Comparison of ENCODE assay signal across 9 cellular contexts in the genomic region with DNA sequence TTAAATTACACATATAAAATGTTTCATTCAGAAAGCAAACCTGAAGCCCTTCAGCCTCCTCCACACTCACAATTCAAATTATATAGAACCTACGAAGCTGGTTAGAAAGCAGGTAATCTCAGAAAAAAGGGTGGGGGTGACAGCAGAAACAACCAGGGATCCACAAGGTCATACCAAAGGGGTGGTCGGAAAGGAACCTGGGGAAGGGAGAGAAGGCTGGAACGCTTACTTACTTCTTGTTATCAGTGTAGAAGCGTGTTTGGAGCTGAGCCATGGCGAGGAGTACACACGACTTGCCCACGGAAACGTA. TPM values are rescaled to one million over a fixed set of nuclear protein-coding genes. Genes with fewer than 3 reads are reported as not detected.
DNase-seq lines count a peak whose midpoint lies in the region; ATAC-seq, FAIRE-seq and TF ChIP-seq lines count a peak whose summit lies in the region.
"Had no signal": no experiment of that assay in that cellular context is flagged by ENCODE, and none has a peak within 500 bp of the region (broad histone marks: within the 10 kb centered on the region; RNA-seq: fewer than 3 reads in every experiment).

No MANE protein-coding gene starts in this region.

- H3K4me3 Mint-ChIP-seq in activated T-cell treated with anti-CD3 and anti-CD28 coated beads, Interleukin-2, amount 50 U/mL, for 4 hours: peak overlapping the region; percentile 98

- intact Hi-C loops in gastrocnemius medialis (cut with DNase I; ENCODE audit: low total_unique reads): loop anchor here (1.0 to 5.0 kb wide), 4 partner anchors 103 to 326 kb away; partner anchors contain the start of genes CYP20A1 and NBEAL1

- TF ChIP-seq CTCF in RWPE1 (conservative IDR thresholded peaks at IDR 0.05; ENCODE audit: low read depth) (no peak), fibroblast of pulmonary artery (IDR thresholded peaks at IDR 0.05; ENCODE audit: low read length, missing control alignments) (no peak), gastrocnemius medialis (IDR thresholded peaks at IDR 0.05 in 4 of 5, conservative IDR thresholded peaks at IDR 0.05 in 1 of 5) (no peak)

- peak in 1 of 2 donors; percentile 21 for ATAC-seq in activated T-cell treated with anti-CD3 and anti-CD28 coated beads, Interleukin-2, amount 50 U/mL, for 4 hours
- ATAC-seq in gastrocnemius medialis: peak in 1 of 2 donors; percentile 7

- peaks cover 7% of the 10 kb centered on the region for H3K36me3 Mint-ChIP-seq in activated T-cell treated with anti-CD3 and anti-CD28 coated beads, Interleukin-2, amount 50 U/mL, for 4 hours (ENCODE audit: insufficient read depth)

- no peaks in the 10 kb centered on the region for H3K27me3 ChIP-seq in gastrocnemius medialis

- in situ Hi-C loops in gastrocnemius medialis (cut with MboI; ENCODE audit: low sequenced_read_pairs in 4 of 4): loop anchor here in 1 of 4 donors (10.0 kb wide), 1 partner anchor 334 kb away; no protein-coding TSS in a partner anchor

- DNase-seq in activated T-cell treated with anti-CD3 and anti-CD28 coated beads, Interleukin-2, amount 50 U/mL, for 4 hours: no peak
- no peak for DNase-seq in activated T-cell treated with anti-CD3 and anti-CD28 coated beads for 4 hours
- no peak for DNase-seq in RWPE1 (ENCODE audit: low spot score)
- no peak for DNase-seq in fibroblast of pulmonary artery (ENCODE audit: low read depth)
- no peak for DNase-seq in gastrocnemius medialis
- DNase-seq in HTR-8/SVneo (ENCODE audit: insufficient read length, low spot score): no peak
- DNase-seq in A172 (ENCODE audit: low spot score): no peak
- DNase-seq in SIG-M5 (lab: John Stamatoyannopoulos, UW): no peak

- H3K27me3 Mint-ChIP-seq in activated T-cell treated with anti-CD3 and anti-CD28 coated beads, Interleukin-2, amount 50 U/mL, for 4 hours (ENCODE audit: low read depth): no peaks in the 10 kb centered on the region

- peaks cover 0 to 7% of the 10 kb centered on the region in 2 donors for H3K36me3 ChIP-seq in gastrocnemius medialis

- no peak for TF ChIP-seq POLR2A in gastrocnemius medialis (IDR thresholded peaks at IDR 0.05)

- peaks cover 25 to 27% of the 10 kb centered on the region in 2 donors for H3K4me1 ChIP-seq in gastrocnemius medialis

- H3K4me3 ChIP-seq in fibroblast of pulmonary artery (replicated peaks; ENCODE audit: low read depth, low read length) (peak overlapping the region; percentile 86), gastrocnemius medialis (peak overlapping the region; percentile 83 to 100 (median 92))

- no peaks in the 10 kb centered on the region for H3K9me3 ChIP-seq in gastrocnemius medialis

- no peaks in the 10 kb centered on the region for H3K9me3 Mint-ChIP-seq in activated T-cell treated with anti-CD3 and anti-CD28 coated beads, Interleukin-2, amount 50 U/mL, for 4 hours

- H3K27ac ChIP-seq in RWPE1 (peak overlapping the region; percentile 94), gastrocnemius medialis (peak overlapping the region; percentile 90 to 99 (median 94))

- no peak for FAIRE-seq in HTR-8/SVneo (lab: Jason Lieb, UNC)
- FAIRE-seq: endometrium had no signal

- CTCF ChIA-PET in RWPE1 (lab: Yijun Ruan, JAX): interaction anchor here (0.7 to 1.1 kb wide), 2 partner anchors 104 to 323 kb away, joined by 3 read pairs; no protein-coding TSS in a partner anchor

- H3K4me1 Mint-ChIP-seq in activated T-cell treated with anti-CD3 and anti-CD28 coated beads, Interleukin-2, amount 50 U/mL, for 4 hours (ENCODE audit: low read depth): peaks cover 30% of the 10 kb centered on the region

- POLR2A ChIA-PET in RWPE1 (lab: Yijun Ruan, JAX; ENCODE audit: low non-redundant PET): no interaction called here

RNA-seq across cellular contexts. Expression of gene WDR12, which starts 0.3 kb away (rescaled TPM):
- total RNA-seq in activated T-cell treated with anti-CD3 and anti-CD28 coated beads, Interleukin-2, amount 50 U/mL, for 4 hours: 100 to 1,000 TPM; 172 to 219 (median 211) TPM
- total RNA-seq in gastrocnemius medialis: 10 to 100 TPM in 3 of 4 donors, 1 to 10 TPM in 1; 5.3 to 83.2 (median 18.7) TPM
- total RNA-seq in A172 (2014; rRNA removed; shearing (Covaris generic)): 53.9 and 67.3 TPM in 2 replicates

RNA-seq across cellular contexts. Expression of gene CARF, which starts 0.9 kb away (rescaled TPM):
- 1 to 10 TPM; 1.2 to 1.5 (median 1.4) TPM for total RNA-seq in activated T-cell treated with anti-CD3 and anti-CD28 coated beads, Interleukin-2, amount 50 U/mL, for 4 hours
- total RNA-seq in gastrocnemius medialis: 10 to 100 TPM in 1 of 4 donors, 1 to 10 TPM in 3; 2.2 to 12.2 (median 4.0) TPM
- 7.0 and 8.8 TPM in 2 replicates for total RNA-seq in A172 (2014; rRNA removed; shearing (Covaris generic))

RNA-seq across cellular contexts. Expression of gene ICA1L, which starts 39.6 kb away (rescaled TPM):
- total RNA-seq in activated T-cell treated with anti-CD3 and anti-CD28 coated beads, Interleukin-2, amount 50 U/mL, for 4 hours: 1 to 10 TPM; 3.3 to 4.7 (median 4.0) TPM
- 1 to 10 TPM; 2.6 to 7.4 (median 4.8) TPM for total RNA-seq in gastrocnemius medialis
- 9.7 and 14.4 TPM in 2 replicates for total RNA-seq in A172 (2014; rRNA removed; shearing (Covaris generic))
